ENCODE assay signal across 22 cellular contexts in the genomic region with DNA sequence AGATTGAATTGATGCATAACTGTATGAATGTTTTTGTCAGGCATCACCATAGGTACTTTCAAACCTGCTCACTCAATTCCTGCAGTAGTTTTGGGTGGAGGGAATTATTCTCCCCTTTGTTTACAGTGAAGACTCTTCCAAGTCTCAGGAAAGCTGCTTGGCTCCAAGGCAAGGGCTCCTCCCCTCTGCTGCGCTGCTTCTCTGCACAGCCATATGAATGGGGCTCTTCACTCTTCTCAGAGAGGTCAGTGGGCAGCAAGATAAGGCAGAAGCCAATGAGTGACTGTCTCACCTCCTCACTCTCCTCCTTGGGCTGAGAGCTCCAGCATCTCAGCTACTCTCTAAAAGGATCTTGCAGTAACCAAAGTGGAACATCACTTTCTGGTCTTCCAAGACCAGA.
DNase-seq lines count a peak whose midpoint lies in the region; ATAC-seq and TF ChIP-seq lines count a peak whose summit lies in the region.
"Had no signal": no experiment of that assay in that cellular context is flagged by ENCODE, and none has a peak within 500 bp of the region (broad histone marks: within the 10 kb centered on the region; RNA-seq: fewer than 3 reads in every experiment).

No MANE protein-coding gene starts in this region.

- TF ChIP-seq POLR2A in gastrocnemius medialis (IDR thresholded peaks at IDR 0.05) = no peak

- H3K4me3 Mint-ChIP-seq in activated naive CD4-positive, alpha-beta T cell treated with anti-CD3 and anti-CD28 coated beads, Interleukin-2, amount 10 ng/mL, durations not matched to agents 7 days and 5 days = no peak overlapping the region
- no peak overlapping the region for H3K4me3 Mint-ChIP-seq in activated CD4-positive, alpha-beta T cell treated with anti-CD3 and anti-CD28 coated beads for 36 hours
- H3K4me3 Mint-ChIP-seq: B cell; CD8-positive, alpha-beta T cell; H9; HFFc6 had no signal

- no peaks in the 10 kb centered on the region for H3K9me3 ChIP-seq in gastrocnemius medialis
- H3K9me3 ChIP-seq: Caco-2 had no signal

- H3K27me3 ChIP-seq in layer of hippocampus (ENCODE audit: control insufficient read depth, insufficient read depth, low read length) (no peaks in the 10 kb centered on the region), gastrocnemius medialis (no peaks in the 10 kb centered on the region)

- peaks cover 0 to 5% of the 10 kb centered on the region in 2 donors for H3K4me1 ChIP-seq in gastrocnemius medialis
- H3K4me1 ChIP-seq: Caco-2 had no signal

- in situ Hi-C loops in gastrocnemius medialis (cut with MboI; ENCODE audit: low sequenced_read_pairs in 4 of 4) = no loop called here

- POLR2A ChIA-PET in activated CD4-positive, alpha-beta T cell treated with anti-CD3 and anti-CD28 coated beads for 36 hours (lab: Charles Lee) = interaction anchor here (0.6 kb wide), 1 partner anchor 56 kb away, joined by 3 read pairs; no protein-coding TSS in a partner anchor

- no peaks in the 10 kb centered on the region for H3K36me3 Mint-ChIP-seq in activated naive CD4-positive, alpha-beta T cell treated with anti-CD3 and anti-CD28 coated beads, Interleukin-2, amount 10 ng/mL, durations not matched to agents 7 days and 5 days
- no peaks in the 10 kb centered on the region for H3K36me3 Mint-ChIP-seq in activated CD4-positive, alpha-beta T cell treated with anti-CD3 and anti-CD28 coated beads for 36 hours (ENCODE audit: low read depth)
- H3K36me3 Mint-ChIP-seq: CD8-positive, alpha-beta T cell had no signal

- H3K4me3 ChIP-seq in gastrocnemius medialis = no peak overlapping the region

- intact Hi-C loops in gastrocnemius medialis (cut with DNase I; ENCODE audit: low total_unique reads) = no loop called here
- intact Hi-C loops in activated CD4-positive, alpha-beta T cell treated with anti-CD3 and anti-CD28 coated beads for 36 hours (cut with DNase I, micrococcal nuclease) = no loop called here

- no peaks in the 10 kb centered on the region for H3K36me3 ChIP-seq in gastrocnemius medialis

- H3K27me3 Mint-ChIP-seq in activated naive CD4-positive, alpha-beta T cell treated with anti-CD3 and anti-CD28 coated beads, Interleukin-2, amount 10 ng/mL, durations not matched to agents 7 days and 5 days = no peaks in the 10 kb centered on the region
- peaks cover 2% of the 10 kb centered on the region for H3K27me3 Mint-ChIP-seq in activated CD4-positive, alpha-beta T cell treated with anti-CD3 and anti-CD28 coated beads for 36 hours
- H3K27me3 Mint-ChIP-seq: B cell had no signal

- CTCF ChIA-PET in activated naive CD4-positive, alpha-beta T cell treated with anti-CD3 and anti-CD28 coated beads, Interleukin-2, amount 10 ng/mL, durations not matched to agents 7 days and 5 days (lab: Charles Lee) = no interaction called here
- CTCF ChIA-PET in activated CD4-positive, alpha-beta T cell treated with anti-CD3 and anti-CD28 coated beads for 36 hours (lab: Charles Lee) = no interaction called here

- peak overlapping the region; percentile 96 for H3K27ac ChIP-seq in caudate nucleus (ENCODE audit: low read depth, low read length)
- H3K27ac ChIP-seq in layer of hippocampus (ENCODE audit: low read depth, low read length) = peak overlapping the region; percentile 44
- peak overlapping the region; percentile 93 for H3K27ac ChIP-seq in substantia nigra (ENCODE audit: low read depth, low read length, poor library complexity, severe bottlenecking)
- no peak overlapping the region for H3K27ac ChIP-seq in gastrocnemius medialis
- H3K27ac ChIP-seq: 22Rv1, C4-2B had no signal

- no peak for ATAC-seq in gastrocnemius medialis
- ATAC-seq in activated CD4-positive, alpha-beta T cell treated with anti-CD3 and anti-CD28 coated beads for 36 hours = no peak
- ATAC-seq: CD8-positive, alpha-beta T cell; HepG2 had no signal

- no peak overlapping the region for H3K27ac Mint-ChIP-seq in activated naive CD4-positive, alpha-beta T cell treated with anti-CD3 and anti-CD28 coated beads, Interleukin-2, amount 10 ng/mL, durations not matched to agents 7 days and 5 days
- no peak overlapping the region for H3K27ac Mint-ChIP-seq in activated CD4-positive, alpha-beta T cell treated with anti-CD3 and anti-CD28 coated beads for 36 hours
- H3K27ac Mint-ChIP-seq: B cell; CD8-positive, alpha-beta T cell; H9; HFFc6 had no signal

- H3K4me1 Mint-ChIP-seq in activated naive CD4-positive, alpha-beta T cell treated with anti-CD3 and anti-CD28 coated beads, Interleukin-2, amount 10 ng/mL, durations not matched to agents 7 days and 5 days = no peaks in the 10 kb centered on the region
- H3K4me1 Mint-ChIP-seq in activated CD4-positive, alpha-beta T cell treated with anti-CD3 and anti-CD28 coated beads for 36 hours = no peaks in the 10 kb centered on the region
- H3K4me1 Mint-ChIP-seq: B cell had no signal

- DNase-seq in DMS79 treated with DMSO at 0.1 percent for 48 hours (lab: John Stamatoyannopoulos, UW) (peak; percentile 20), DMS79 (lab: John Stamatoyannopoulos, UW) (no peak), caudate nucleus (lab: John Stamatoyannopoulos, UW) (peak in 1 of 61 donors; percentile 32), substantia nigra (lab: John Stamatoyannopoulos, UW) (peak in 5 of 49 donors; percentile 19 to 53 (median 40)), gastrocnemius medialis (no peak)
- DNase-seq in activated naive CD4-positive, alpha-beta T cell treated with anti-CD3 and anti-CD28 coated beads, Interleukin-2, amount 10 ng/mL, durations not matched to agents 7 days and 5 days = no peak
- no peak for DNase-seq in activated CD4-positive, alpha-beta T cell treated with anti-CD3 and anti-CD28 coated beads for 36 hours
- DNase-seq: Caco-2; CD8-positive, alpha-beta T cell; H9; HFFc6; Karpas-422; NCI-H1092; NCI-H1417 treated with DMSO at 0.1 percent for 48 hours; NCI-H1694 treated with DMSO at 0.1 percent for 48 hours; NCI-H2081; NCI-H774 had no signal

- no peak for TF ChIP-seq CTCF in gastrocnemius medialis (IDR thresholded peaks at IDR 0.05 in 4 of 5, conservative IDR thresholded peaks at IDR 0.05 in 1 of 5)

- no peaks in the 10 kb centered on the region for H3K9me3 Mint-ChIP-seq in activated naive CD4-positive, alpha-beta T cell treated with anti-CD3 and anti-CD28 coated beads, Interleukin-2, amount 10 ng/mL, durations not matched to agents 7 days and 5 days
- H3K9me3 Mint-ChIP-seq in activated CD4-positive, alpha-beta T cell treated with anti-CD3 and anti-CD28 coated beads for 36 hours (ENCODE audit: low read depth) = no peaks in the 10 kb centered on the region
- H3K9me3 Mint-ChIP-seq: CD8-positive, alpha-beta T cell; H9 had no signal

Comparison
In these comparisons a context has a peak if more than half of its experiments do, and no peak if none do; other contexts are left out.
1. H3K27ac ChIP-seq: peak in caudate nucleus (single experiment), layer of hippocampus (single experiment) and substantia nigra (single experiment); none in gastrocnemius medialis (0 of 4).